Comparison of ENCODE assay signal across 8 cellular contexts in the genomic region with DNA sequence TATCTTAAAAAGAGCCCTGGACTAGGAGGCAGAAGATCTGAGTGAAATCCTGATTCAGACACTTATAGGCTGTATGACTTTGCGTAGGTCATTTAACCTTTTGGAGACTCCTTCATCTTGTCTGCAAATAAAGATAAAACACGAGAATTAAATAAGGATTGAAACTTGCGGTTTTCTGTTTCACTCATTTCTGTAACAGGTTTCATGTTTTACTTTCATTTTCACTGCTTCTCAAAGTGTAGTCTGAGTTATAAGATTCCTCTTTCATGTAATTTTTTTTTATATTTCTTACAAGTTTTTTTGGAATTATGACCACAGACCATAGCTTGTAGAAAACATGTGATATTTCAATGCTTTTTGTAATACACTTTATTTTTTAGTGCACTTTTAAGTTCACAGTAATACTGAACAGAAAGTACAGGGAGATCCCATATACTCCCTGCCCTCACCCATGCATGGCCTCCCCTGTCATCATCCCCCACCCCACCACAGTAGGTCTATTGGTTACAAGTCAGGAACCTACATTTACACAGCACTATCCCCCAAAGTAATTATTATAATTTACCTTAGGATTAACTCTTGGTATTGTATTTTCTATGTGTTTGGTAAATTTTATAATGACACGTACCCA.
DNase-seq lines count a peak whose midpoint lies in the region; ATAC-seq and TF ChIP-seq lines count a peak whose summit lies in the region.

No MANE protein-coding gene starts in this region.

- TF ChIP-seq CTCF in esophagus muscularis mucosa (IDR thresholded peaks at IDR 0.05) = no peak

- no peak overlapping the region for H3K9ac ChIP-seq in trophoblast cell (ENCODE audit: low read length)

- WGBS in esophagus muscularis mucosa = 58% methylated on average over 4 of the region's 4 CpGs
- WGBS in trophoblast cell (ENCODE audit: extremely low coverage, insufficient coverage, insufficient read length) = no CpG with 5 or more reads among the region's 4 CpGs

- peak; percentile 79 for ATAC-seq in HG02885 (IDR thresholded peaks at IDR 0.05; ENCODE audit: poor library complexity, unreplicated experiment)

- TF ChIP-seq EP300 in esophagus muscularis mucosa (IDR thresholded peaks at IDR 0.05) = no peak

- peak overlapping the region in 1 of 4 donors; percentile 13 for H3K27ac ChIP-seq in esophagus muscularis mucosa (replicated peaks in 1 of 4)
- H3K27ac ChIP-seq in trophoblast cell (ENCODE audit: low read depth, low read length) = no peak overlapping the region

- no peaks in the 10 kb centered on the region for H3K36me3 ChIP-seq in esophagus muscularis mucosa
- no peaks in the 10 kb centered on the region for H3K36me3 ChIP-seq in trophoblast cell (ENCODE audit: control insufficient read depth in 1 of 2, insufficient read depth in 2 of 2, low read length in 2 of 2)

- H3K18ac ChIP-seq in trophoblast cell (ENCODE audit: low read length) = no peak overlapping the region

- H3K4me1 ChIP-seq in esophagus muscularis mucosa (peaks cover 0 to 23% (median 16%) of the 10 kb centered on the region in 4 donors), trophoblast cell (ENCODE audit: control insufficient read depth in 1 of 2, insufficient read depth in 2 of 2, low read length in 2 of 2) (no peaks in the 10 kb centered on the region)

- H2BK120ac ChIP-seq in trophoblast cell (ENCODE audit: insufficient read depth, low read length, poor library complexity) = no peak overlapping the region

- H3K23ac ChIP-seq in trophoblast cell (ENCODE audit: low read length) = no peak overlapping the region

- no peak overlapping the region for H2AFZ ChIP-seq in trophoblast cell (ENCODE audit: insufficient read depth, low read length, poor library complexity)

- H3K9me3 ChIP-seq in esophagus muscularis mucosa = no peaks in the 10 kb centered on the region
- H3K9me3 ChIP-seq in trophoblast cell (ENCODE audit: insufficient read depth, low read depth, low read length) = no peaks in the 10 kb centered on the region

- no peak overlapping the region for H2AK5ac ChIP-seq in trophoblast cell (ENCODE audit: low read length)

- intact Hi-C loops in esophagus muscularis mucosa (cut with DNase I) = no loop called here

- no peak overlapping the region for H3K4me2 ChIP-seq in trophoblast cell (ENCODE audit: low read length)

- DNase-seq in stimulated activated CD4-positive, alpha-beta T cell treated with anti-CD3 and anti-CD28 coated beads, Interleukin-12 subunit alpha, Interleukin-12 subunit beta, amount 100 ng/mL, for 48 hours (ENCODE audit: low read depth in 2 of 3, low spot score in 1 of 3) = peak; percentile 3 to 23 (median 19)
- DNase-seq in stimulated activated CD4-positive, alpha-beta T cell treated with anti-CD3 and anti-CD28 coated beads, Interleukin-2, amount 100 ng/mL, for 48 hours = no peak
- peak; percentile 17 for DNase-seq in RPMI8226
- DNase-seq in esophagus muscularis mucosa (ENCODE audit: extremely low spot score) = no peak
- DNase-seq in stimulated activated CD4-positive, alpha-beta T cell treated with anti-CD3 and anti-CD28 coated beads, Interleukin-2, amount 100 ng/mL, for 24 hours = peak; percentile 24 to 52
- no peak for DNase-seq in trophoblast cell
- no peak for DNase-seq in hepatic stellate cell (ENCODE audit: low spot score)

- no peak overlapping the region for H4K12ac ChIP-seq in trophoblast cell (ENCODE audit: low read depth, low read length)

- no peak overlapping the region for H3K4ac ChIP-seq in trophoblast cell (ENCODE audit: low read depth, low read length)

- H4K91ac ChIP-seq in trophoblast cell (ENCODE audit: low read depth, low read length) = no peak overlapping the region

- H2BK5ac ChIP-seq in trophoblast cell (ENCODE audit: low read depth, low read length, poor library complexity) = no peak overlapping the region

- no peak overlapping the region for H2BK12ac ChIP-seq in trophoblast cell (ENCODE audit: low read length)

- no peak overlapping the region for H4K8ac ChIP-seq in trophoblast cell (ENCODE audit: low read depth, low read length)

- no peaks in the 10 kb centered on the region for H3K27me3 ChIP-seq in esophagus muscularis mucosa
- no peaks in the 10 kb centered on the region for H3K27me3 ChIP-seq in trophoblast cell (ENCODE audit: insufficient read depth, low read length)

- H3K4me3 ChIP-seq in esophagus muscularis mucosa (peak overlapping the region; percentile 17 to 45 (median 28)), trophoblast cell (ENCODE audit: low read depth, low read length) (no peak overlapping the region)

- no peaks in the 10 kb centered on the region for H3K79me2 ChIP-seq in trophoblast cell (ENCODE audit: control insufficient read depth, insufficient read depth, low read length, poor library complexity)

- H3K79me1 ChIP-seq in trophoblast cell (ENCODE audit: low read length) = no peaks in the 10 kb centered on the region

- H3K14ac ChIP-seq in trophoblast cell (ENCODE audit: low read length) = no peak overlapping the region

- TF ChIP-seq POLR2A in esophagus muscularis mucosa (IDR thresholded peaks at IDR 0.05; ENCODE audit: low read depth) = no peak

Comparison
In these comparisons a context has a peak if more than half of its experiments do, and no peak if none do; other contexts are left out.
1. DNase-seq: peak in stimulated activated CD4-positive, alpha-beta T cell treated with anti-CD3 and anti-CD28 coated beads, Interleukin-12 subunit alpha, Interleukin-12 subunit beta, amount 100 ng/mL, for 48 hours (3 of 3), RPMI8226 (single experiment) and stimulated activated CD4-positive, alpha-beta T cell treated with anti-CD3 and anti-CD28 coated beads, Interleukin-2, amount 100 ng/mL, for 24 hours (2 of 2); none in stimulated activated CD4-positive, alpha-beta T cell treated with anti-CD3 and anti-CD28 coated beads, Interleukin-2, amount 100 ng/mL, for 48 hours (0 of 2), esophagus muscularis mucosa (single experiment), trophoblast cell (0 of 2) and hepatic stellate cell (single experiment).